Comparison of ENCODE assay signal across 19 cellular contexts in genomic region chr11:56056366-56056765, GRCh38. TPM values are rescaled to one million over a fixed set of nuclear protein-coding genes. Genes with fewer than 3 reads are reported as not detected.
"Had no signal": no experiment of that assay in that cellular context is flagged by ENCODE, and none has a peak within 500 bp of the region (broad histone marks: within the 10 kb centered on the region; RNA-seq: fewer than 3 reads in every experiment).

No MANE protein-coding gene starts in this region.

RNA-seq across cellular contexts. Expression of gene OR5AS1, which starts 28.9 kb away (rescaled TPM):
- total RNA-seq: natural killer cell treated with Interleukin-12 subunit alpha and Interleukin-12 subunit beta and Interleukin-15 and Interleukin-18, amount 100 ng/mL, for 72 hours; neural crest cell; omental fat pad; osteocyte; pancreas; posterior vena cava; prostate gland; pulmonary artery endothelial cell; right atrium auricular region; sciatic nerve; smooth muscle cell; spleen; suprapubic skin; transverse colon; upper lobe of right lung; urinary bladder; uterus had no signal
- polyA plus RNA-seq: pancreas, smooth muscle cell, spleen, thymus, urinary bladder had no signal

RNA-seq across cellular contexts. Expression of gene OR8I2, which starts 36.7 kb away (rescaled TPM):
- total RNA-seq: natural killer cell treated with Interleukin-12 subunit alpha and Interleukin-12 subunit beta and Interleukin-15 and Interleukin-18, amount 100 ng/mL, for 72 hours; neural crest cell; omental fat pad; osteocyte; pancreas; posterior vena cava; prostate gland; pulmonary artery endothelial cell; right atrium auricular region; sciatic nerve; smooth muscle cell; spleen; suprapubic skin; testis; transverse colon; upper lobe of right lung; urinary bladder; uterus had no signal
- polyA plus RNA-seq: pancreas, smooth muscle cell, spleen, thymus, urinary bladder had no signal

RNA-seq across cellular contexts. Expression of gene OR8H2, which starts 47.1 kb away (rescaled TPM):
- total RNA-seq: natural killer cell treated with Interleukin-12 subunit alpha and Interleukin-12 subunit beta and Interleukin-15 and Interleukin-18, amount 100 ng/mL, for 72 hours; neural crest cell; omental fat pad; osteocyte; pancreas; posterior vena cava; pulmonary artery endothelial cell; right atrium auricular region; sciatic nerve; smooth muscle cell; spleen; suprapubic skin; testis; transverse colon; upper lobe of right lung; urinary bladder; uterus had no signal
- polyA plus RNA-seq: pancreas, smooth muscle cell, thymus, urinary bladder had no signal
